Comparison of ENCODE assay signal across 8 cellular contexts in genomic region chr7:148543-148931, GRCh38. TPM values are rescaled to one million over a fixed set of nuclear protein-coding genes. Genes with fewer than 3 reads are reported as not detected.
DNase-seq lines count a peak whose midpoint lies in the region; TF ChIP-seq lines count a peak whose summit lies in the region.

No MANE protein-coding gene starts in this region.

- TF ChIP-seq CTCF in adrenal gland (IDR thresholded peaks at IDR 0.05) (no peak), kidney epithelial cell (IDR thresholded peaks at IDR 0.05; ENCODE audit: insufficient read depth, low read length, poor library complexity, severe bottlenecking) (no peak)

- peak overlapping the region; percentile 85 for H3K4me3 Mint-ChIP-seq in T-helper 1 cell treated with Interleukin-12 subunit alpha and Interleukin-12 subunit beta and Interleukin-4 antibody, amounts not matched to agents 30 μg/mL and 1 μg/mL, for 36 hours

- DNase-seq in T-helper 1 cell (no peak), adrenal gland (no peak), kidney epithelial cell (ENCODE audit: low read depth) (no peak), A172 (ENCODE audit: low spot score) (no peak), DMS153 (lab: John Stamatoyannopoulos, UW) (no peak)
- no peak for DNase-seq in activated effector memory CD4-positive, alpha-beta T cell treated with anti-CD3 and anti-CD28 coated beads, Interleukin-2, amount 50 U/mL, for 16 hours

- intact Hi-C loops in adrenal gland (cut with DNase I) = no loop called here

- no peaks in the 10 kb centered on the region for H3K9me3 ChIP-seq in adrenal gland (replicated peaks in 1 of 3)

- H3K27ac ChIP-seq in adrenal gland (peak overlapping the region; percentile 61 to 94 (median 90)), temporal lobe (ENCODE audit: low read depth, low read length) (peak overlapping the region; percentile 99)

- H3K27me3 ChIP-seq in adrenal gland (no peaks in the 10 kb centered on the region), kidney epithelial cell (ENCODE audit: control insufficient read depth, insufficient read depth, low read length) (no peaks in the 10 kb centered on the region)

- peaks cover 12% of the 10 kb centered on the region for H3K4me1 Mint-ChIP-seq in T-helper 1 cell treated with Interleukin-12 subunit alpha and Interleukin-12 subunit beta and Interleukin-4 antibody, amounts not matched to agents 30 μg/mL and 1 μg/mL, for 36 hours (ENCODE audit: low read depth)

- peak overlapping the region in 2 of 4 donors; percentile 35 to 60 for H3K4me3 ChIP-seq in adrenal gland
- peak overlapping the region; percentile 56 for H3K4me3 ChIP-seq in kidney epithelial cell (ENCODE audit: low read depth, low read length)

- WGBS in adrenal gland, 4 donors = 70 to 76% (median 72%) methylated on average over 5 of the region's 5 CpGs

- no peak for TF ChIP-seq POLR2A in adrenal gland (IDR thresholded peaks at IDR 0.05)

- no peaks in the 10 kb centered on the region for H3K27me3 Mint-ChIP-seq in T-helper 1 cell treated with Interleukin-12 subunit alpha and Interleukin-12 subunit beta and Interleukin-4 antibody, amounts not matched to agents 30 μg/mL and 1 μg/mL, for 36 hours (ENCODE audit: low read depth)

- H3K27ac Mint-ChIP-seq in T-helper 1 cell treated with Interleukin-12 subunit alpha and Interleukin-12 subunit beta and Interleukin-4 antibody, amounts not matched to agents 30 μg/mL and 1 μg/mL, for 36 hours = peak overlapping the region; percentile 98

- peaks cover 2% of the 10 kb centered on the region for H3K36me3 Mint-ChIP-seq in T-helper 1 cell treated with Interleukin-12 subunit alpha and Interleukin-12 subunit beta and Interleukin-4 antibody, amounts not matched to agents 30 μg/mL and 1 μg/mL, for 36 hours (ENCODE audit: low read depth)

- no peaks in the 10 kb centered on the region for H3K9me3 Mint-ChIP-seq in T-helper 1 cell treated with Interleukin-12 subunit alpha and Interleukin-12 subunit beta and Interleukin-4 antibody, amounts not matched to agents 30 μg/mL and 1 μg/mL, for 36 hours

- H3K36me3 ChIP-seq in adrenal gland (replicated peaks in 1 of 2) (no peaks in the 10 kb centered on the region), kidney epithelial cell (ENCODE audit: control insufficient read depth, insufficient read depth, low read length) (no peaks in the 10 kb centered on the region)

- H3K4me1 ChIP-seq in adrenal gland (replicated peaks in 1 of 2) = peaks cover 12 to 16% of the 10 kb centered on the region in 2 donors

RNA-seq across cellular contexts. Expression of gene FAM20C, which starts 43.8 kb away (rescaled TPM):
- total RNA-seq in adrenal gland (10 to 100 TPM; 21.4 to 57.9 (median 38.8) TPM), kidney epithelial cell (39.1 and 43.3 TPM in 2 replicates), temporal lobe (16.2 TPM)
- polyA plus RNA-seq in adrenal gland = 10 to 100 TPM in 2 of 3 donors, 1 to 10 TPM in 1; 7.5 to 31.0 (median 24.0) TPM
- total RNA-seq in A172 (2014; rRNA removed; shearing (Covaris generic)) = 27.1 and 30.2 TPM in 2 replicates
